ENCODE assay signal across 2 cellular contexts in genomic region chr9:81174023-81174422, GRCh38.
A peak's percentile ranks its signal among the peaks of the same experiment; 100 is the strongest.
TF ChIP-seq lines count a peak whose summit lies in the region.

No MANE protein-coding gene starts in this region.

TF ChIP-seq in A549, 52 proteins besides CTCF, POLR2A, EP300 and RAD21:
- TF ChIP-seq NR3C1 (IDR thresholded peaks at IDR 0.05) (no peak), SMC3 (IDR thresholded peaks at IDR 0.05) (peak; percentile 28; the same call in 1 of the 3 replicates)

TF ChIP-seq in GM23338, 12 proteins besides CTCF, POLR2A, EP300 and RAD21:
- no peak for TF ChIP-seq CREB1 (CRISPR knock-in tag; IDR thresholded peaks at IDR 0.05; ENCODE audit: low read depth)
- TF ChIP-seq JUNB (IDR thresholded peaks at IDR 0.05; ENCODE audit: unreplicated experiment) = no peak
- TF ChIP-seq ETS1 (IDR thresholded peaks at IDR 0.05) = no peak
- TF ChIP-seq POLR2AphosphoS5 (IDR thresholded peaks at IDR 0.05; ENCODE audit: low read depth) = no peak
- TF ChIP-seq ZNF331 (CRISPR knock-in tag; IDR thresholded peaks at IDR 0.05; ENCODE audit: low read depth) = no peak
- TF ChIP-seq ZNF462 (CRISPR knock-in tag; IDR thresholded peaks at IDR 0.05) = no peak
- no peak for TF ChIP-seq STAT1 (IDR thresholded peaks at IDR 0.05; ENCODE audit: unreplicated experiment)
- TF ChIP-seq EZH2 (IDR thresholded peaks at IDR 0.05; ENCODE audit: low read depth, unreplicated experiment) = no peak
- TF ChIP-seq REST (IDR thresholded peaks at IDR 0.05; ENCODE audit: unreplicated experiment) = no peak
- TF ChIP-seq ZNF114 (CRISPR knock-in tag; IDR thresholded peaks at IDR 0.05) = no peak
TF ChIP-seq in GM23338: peak in this region for 0.
